In the genomic region with DNA sequence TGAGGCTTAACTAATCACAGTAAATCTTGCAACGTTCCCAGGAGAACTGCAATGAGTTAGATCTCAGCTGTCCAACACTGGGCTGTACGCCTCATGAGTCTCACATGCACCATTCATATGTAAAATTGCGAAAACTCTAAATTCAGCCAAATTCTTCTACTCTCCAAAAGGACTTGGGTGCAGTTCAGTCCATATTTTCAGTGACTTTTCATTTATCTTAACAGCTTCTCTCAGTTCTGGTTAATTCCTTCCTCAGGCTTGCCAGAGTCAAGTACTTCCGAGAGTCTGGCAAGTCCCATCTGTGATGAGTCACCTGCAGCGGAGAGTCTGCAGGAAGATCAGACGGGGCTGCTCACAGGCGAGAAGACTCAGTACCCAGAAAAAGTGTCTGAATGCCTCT, we compare ENCODE assay signal across 8 cellular contexts. TPM values are rescaled to one million over a fixed set of nuclear protein-coding genes. Genes with fewer than 3 reads are reported as not detected.
DNase-seq lines count a peak whose midpoint lies in the region; ATAC-seq and TF ChIP-seq lines count a peak whose summit lies in the region.

No MANE protein-coding gene starts in this region.

- DNase-seq in activated effector memory CD4-positive, alpha-beta T cell treated with anti-CD3 and anti-CD28 coated beads, Interleukin-2, amount 50 U/mL, for 16 hours = peak; percentile 70
- no peak for DNase-seq in activated effector memory CD4-positive, alpha-beta T cell treated with Interleukin-2 at 50 U/mL for 16 hours
- DNase-seq in glutamatergic neuron (no peak), NCI-H146 (lab: John Stamatoyannopoulos, UW) (no peak)

- H3K36me3 Mint-ChIP-seq in glutamatergic neuron (ENCODE audit: unreplicated experiment) = no peaks in the 10 kb centered on the region
- no peaks in the 10 kb centered on the region for H3K36me3 Mint-ChIP-seq in stimulated activated memory B cell treated with anti-CD40 and anti-IgM and Interleukin-4, amounts not matched to agents 10 μg/mL and 1 μg/mL and 100 μg/mL, for 72 hours

- no peaks in the 10 kb centered on the region for H3K9me3 Mint-ChIP-seq in glutamatergic neuron (ENCODE audit: unreplicated experiment)
- H3K9me3 Mint-ChIP-seq in stimulated activated memory B cell treated with anti-CD40 and anti-IgM and Interleukin-4, amounts not matched to agents 10 μg/mL and 1 μg/mL and 100 μg/mL, for 72 hours = no peaks in the 10 kb centered on the region

- H3K4me3 Mint-ChIP-seq in glutamatergic neuron (ENCODE audit: unreplicated experiment) = no peak overlapping the region
- H3K4me3 Mint-ChIP-seq in stimulated activated memory B cell treated with anti-CD40 and anti-IgM and Interleukin-4, amounts not matched to agents 10 μg/mL and 1 μg/mL and 100 μg/mL, for 72 hours = no peak overlapping the region

- ATAC-seq in SK-N-SH treated with all-trans-retinoic acid at 6 μM for 48 hours (peak; percentile 94), HG03439 (IDR thresholded peaks at IDR 0.05; ENCODE audit: unreplicated experiment) (no peak), HG03280 (IDR thresholded peaks at IDR 0.05; ENCODE audit: unreplicated experiment) (no peak)
- ATAC-seq in stimulated activated memory B cell treated with anti-CD40 and anti-IgM and Interleukin-4, amounts not matched to agents 10 μg/mL and 1 μg/mL and 100 μg/mL, for 72 hours = peak; percentile 72

- TF ChIP-seq CTCF in glutamatergic neuron (IDR thresholded peaks at IDR 0.05; ENCODE audit: partially characterized antibody, unreplicated experiment) = no peak

- peak overlapping the region; percentile 36 for H3K27ac Mint-ChIP-seq in glutamatergic neuron (ENCODE audit: unreplicated experiment)
- no peak overlapping the region for H3K27ac Mint-ChIP-seq in stimulated activated memory B cell treated with anti-CD40 and anti-IgM and Interleukin-4, amounts not matched to agents 10 μg/mL and 1 μg/mL and 100 μg/mL, for 72 hours

- H3K27me3 Mint-ChIP-seq in glutamatergic neuron (ENCODE audit: unreplicated experiment) = peaks cover 3% of the 10 kb centered on the region
- H3K27me3 Mint-ChIP-seq in stimulated activated memory B cell treated with anti-CD40 and anti-IgM and Interleukin-4, amounts not matched to agents 10 μg/mL and 1 μg/mL and 100 μg/mL, for 72 hours = no peaks in the 10 kb centered on the region

- peaks cover 21% of the 10 kb centered on the region for H3K4me1 Mint-ChIP-seq in glutamatergic neuron (ENCODE audit: low read depth, unreplicated experiment)
- peaks cover 12% of the 10 kb centered on the region for H3K4me1 Mint-ChIP-seq in stimulated activated memory B cell treated with anti-CD40 and anti-IgM and Interleukin-4, amounts not matched to agents 10 μg/mL and 1 μg/mL and 100 μg/mL, for 72 hours

TF ChIP-seq in SK-N-SH treated with all-trans-retinoic acid at 6 μM for 48 hours, 23 proteins besides CTCF, POLR2A, EP300 and RAD21:
- TF ChIP-seq ZFP3 (CRISPR knock-in tag; IDR thresholded peaks at IDR 0.05) = 0 out of 2 replicates have a peak, but pooled peaks have one; percentile 24
- TF ChIP-seq, protein P1, sequence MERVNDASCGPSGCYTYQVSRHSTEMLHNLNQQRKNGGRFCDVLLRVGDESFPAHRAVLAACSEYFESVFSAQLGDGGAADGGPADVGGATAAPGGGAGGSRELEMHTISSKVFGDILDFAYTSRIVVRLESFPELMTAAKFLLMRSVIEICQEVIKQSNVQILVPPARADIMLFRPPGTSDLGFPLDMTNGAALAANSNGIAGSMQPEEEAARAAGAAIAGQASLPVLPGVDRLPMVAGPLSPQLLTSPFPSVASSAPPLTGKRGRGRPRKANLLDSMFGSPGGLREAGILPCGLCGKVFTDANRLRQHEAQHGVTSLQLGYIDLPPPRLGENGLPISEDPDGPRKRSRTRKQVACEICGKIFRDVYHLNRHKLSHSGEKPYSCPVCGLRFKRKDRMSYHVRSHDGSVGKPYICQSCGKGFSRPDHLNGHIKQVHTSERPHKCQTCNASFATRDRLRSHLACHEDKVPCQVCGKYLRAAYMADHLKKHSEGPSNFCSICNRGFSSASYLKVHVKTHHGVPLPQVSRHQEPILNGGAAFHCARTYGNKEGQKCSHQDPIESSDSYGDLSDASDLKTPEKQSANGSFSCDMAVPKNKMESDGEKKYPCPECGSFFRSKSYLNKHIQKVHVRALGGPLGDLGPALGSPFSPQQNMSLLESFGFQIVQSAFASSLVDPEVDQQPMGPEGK (CRISPR knock-in tag; IDR thresholded peaks at IDR 0.05; ENCODE audit: borderline replicate concordance) = no peak
- TF ChIP-seq ISL1 (CRISPR knock-in tag; IDR thresholded peaks at IDR 0.05) = 0 out of 2 replicates have a peak, but pooled peaks have one; percentile 23

RNA-seq across cellular contexts. Expression of a gene that starts 11.5 kb away (rescaled TPM):
- total RNA-seq in glutamatergic neuron (ENCODE audit: unreplicated experiment) = 0.86 TPM

Comparison
In these comparisons a context has a peak if more than half of its experiments do, and no peak if none do; other contexts are left out.
1. ATAC-seq: peak in SK-N-SH treated with all-trans-retinoic acid at 6 μM for 48 hours (single experiment) and stimulated activated memory B cell treated with anti-CD40 and anti-IgM and Interleukin-4, amounts not matched to agents 10 μg/mL and 1 μg/mL and 100 μg/mL, for 72 hours (single experiment); none in HG03439 (single experiment) and HG03280 (single experiment).